Comparison of ENCODE assay signal across 24 cellular contexts in genomic region chr1:179872558-179872957, GRCh38. TPM values are rescaled to one million over a fixed set of nuclear protein-coding genes. Genes with fewer than 3 reads are reported as not detected.
DNase-seq lines count a peak whose midpoint lies in the region; ATAC-seq and TF ChIP-seq lines count a peak whose summit lies in the region.
"Had no signal": no experiment of that assay in that cellular context is flagged by ENCODE, and none has a peak within 500 bp of the region (broad histone marks: within the 10 kb centered on the region; RNA-seq: fewer than 3 reads in every experiment).

No MANE protein-coding gene starts in this region.

- no peaks in the 10 kb centered on the region for H3K27me3 Mint-ChIP-seq in CD8-positive, alpha-beta memory T cell
- H3K27me3 Mint-ChIP-seq in CD4-positive, alpha-beta memory T cell = no peaks in the 10 kb centered on the region
- H3K27me3 Mint-ChIP-seq: activated T-helper 17 cell treated with anti-CD3 and anti-CD28 coated beads, Interleukin-2, amount 50 U/mL, for 72 hours had no signal

- DNase-seq in left ventricle myocardium inferior (no peak), cardiac septum (ENCODE audit: low spot score) (no peak), OCI-LY7 (ENCODE audit: low spot score) (peak; percentile 53), lower lobe of right lung (no peak), brain microvascular endothelial cell (no peak)
- DNase-seq in CD8-positive, alpha-beta memory T cell = no peak
- no peak for DNase-seq in activated CD8-positive, alpha-beta memory T cell treated with anti-CD3 and anti-CD28 coated beads, Interleukin-2, amount 50 U/mL, for 48 hours
- DNase-seq in CD4-positive, alpha-beta memory T cell = no peak
- DNase-seq: activated CD4-positive, alpha-beta T cell treated with anti-CD3 and anti-CD28 coated beads, Interleukin-2, amount 50 U/mL, for 1 hour; C1 segment of cervical spinal cord; effector memory CD4-positive, alpha-beta T cell; EL; islet precursor cell; MG63; NCI-H1694 treated with DMSO at 0.1 percent for 48 hours; NCI-H774; ovary; right cardiac atrium; SIG-M5; upper lobe of right lung had no signal

- H3K27me3 ChIP-seq in left ventricle myocardium inferior (ENCODE audit: low read depth) (no peaks in the 10 kb centered on the region), lower lobe of right lung (ENCODE audit: low read depth) (no peaks in the 10 kb centered on the region), brain microvascular endothelial cell (replicated peaks) (no peaks in the 10 kb centered on the region)
- no peaks in the 10 kb centered on the region for H3K27me3 ChIP-seq in CD8-positive, alpha-beta memory T cell (ENCODE audit: insufficient read depth, low read length, poor library complexity, severe bottlenecking)
- no peaks in the 10 kb centered on the region for H3K27me3 ChIP-seq in CD4-positive, alpha-beta memory T cell (ENCODE audit: insufficient read depth, low read length)
- H3K27me3 ChIP-seq: esophagus muscularis mucosa, MG63, ovary, upper lobe of right lung had no signal

- CTCF ChIA-PET in OCI-LY7 (lab: Charles Lee; ENCODE audit: unreplicated experiment) = no interaction called here
- CTCF ChIA-PET in CD8-positive, alpha-beta memory T cell (lab: Charles Lee) = no interaction called here
- CTCF ChIA-PET in CD4-positive, alpha-beta memory T cell (lab: Charles Lee; ENCODE audit: partially characterized antibody) = interaction anchor here (1.2 to 2.4 kb wide), 2 partner anchors 58 to 306 kb away, joined by 3 to 8 read pairs; no protein-coding TSS in a partner anchor

- peak overlapping the region in 1 of 8 donors; percentile 32 for H3K27ac Mint-ChIP-seq in CD8-positive, alpha-beta memory T cell
- H3K27ac Mint-ChIP-seq in CD4-positive, alpha-beta memory T cell = peak overlapping the region in 2 of 7 donors; percentile 43 to 48
- H3K27ac Mint-ChIP-seq: activated T-helper 17 cell treated with anti-CD3 and anti-CD28 coated beads, Interleukin-2, amount 50 U/mL, for 72 hours had no signal

- ATAC-seq in lower lobe of right lung = no peak
- ATAC-seq: activated T-helper 17 cell treated with anti-CD3 and anti-CD28 coated beads, Interleukin-2, amount 50 U/mL, for 72 hours; Panc1; right cardiac atrium; upper lobe of right lung had no signal

- peaks cover 77% of the 10 kb centered on the region for H3K4me1 ChIP-seq in left ventricle myocardium inferior
- peaks cover 50% of the 10 kb centered on the region for H3K4me1 ChIP-seq in OCI-LY7 (ENCODE audit: insufficient read depth, low read length, poor library complexity, severe bottlenecking)
- H3K4me1 ChIP-seq in lower lobe of right lung = peaks cover 50% of the 10 kb centered on the region
- peaks cover 16% of the 10 kb centered on the region for H3K4me1 ChIP-seq in CD8-positive, alpha-beta memory T cell (ENCODE audit: insufficient read depth, low read length)
- H3K4me1 ChIP-seq in CD4-positive, alpha-beta memory T cell (ENCODE audit: insufficient read depth, low read length) = peaks cover 44% of the 10 kb centered on the region

- peak overlapping the region; percentile 62 for H3K4me2 ChIP-seq in OCI-LY7 (ENCODE audit: low read length)

- H3K9me3 ChIP-seq in left ventricle myocardium inferior (replicated peaks) (no peaks in the 10 kb centered on the region), OCI-LY7 (ENCODE audit: low read length) (no peaks in the 10 kb centered on the region), lower lobe of right lung (no peaks in the 10 kb centered on the region)
- no peaks in the 10 kb centered on the region for H3K9me3 ChIP-seq in CD8-positive, alpha-beta memory T cell (ENCODE audit: low read length)
- no peaks in the 10 kb centered on the region for H3K9me3 ChIP-seq in CD4-positive, alpha-beta memory T cell (ENCODE audit: control insufficient read depth in 1 of 2, low read length in 2 of 2)
- H3K9me3 ChIP-seq: esophagus muscularis mucosa, MG63, ovary, upper lobe of right lung had no signal

- H3K4me3 ChIP-seq in left ventricle myocardium inferior = no peak overlapping the region
- H3K4me3 ChIP-seq in OCI-LY7 (ENCODE audit: low read depth, low read length, poor library complexity, severe bottlenecking) = peak overlapping the region; percentile 20
- no peak overlapping the region for H3K4me3 ChIP-seq in lower lobe of right lung
- no peak overlapping the region for H3K4me3 ChIP-seq in CD8-positive, alpha-beta memory T cell (ENCODE audit: low read length)
- H3K4me3 ChIP-seq in brain microvascular endothelial cell (ENCODE audit: low read depth, low read length) = no peak overlapping the region
- H3K4me3 ChIP-seq in CD4-positive, alpha-beta memory T cell (ENCODE audit: low read length in 2 of 2) = no peak overlapping the region
- H3K4me3 ChIP-seq: esophagus muscularis mucosa, lung, MG63, ovary, upper lobe of right lung had no signal

- H3K27ac ChIP-seq in left ventricle myocardium inferior (replicated peaks) (peak overlapping the region; percentile 28), OCI-LY7 (ENCODE audit: low read depth, low read length, poor library complexity, severe bottlenecking) (peak overlapping the region; percentile 38), lower lobe of right lung (peak overlapping the region; percentile 31), brain microvascular endothelial cell (no peak overlapping the region)
- no peak overlapping the region for H3K27ac ChIP-seq in CD8-positive, alpha-beta memory T cell (ENCODE audit: low read depth, low read length)
- H3K27ac ChIP-seq in CD4-positive, alpha-beta memory T cell (ENCODE audit: low read depth, low read length) = no peak overlapping the region
- H3K27ac ChIP-seq: ovary, upper lobe of right lung had no signal

- intact Hi-C loops in left ventricle myocardium inferior (cut with micrococcal nuclease) = no loop called here
- intact Hi-C loops in cardiac septum (cut with DNase I) = loop anchor here (5.0 kb wide), 1 partner anchor 300 kb away; no protein-coding TSS in a partner anchor
- intact Hi-C loops in OCI-LY7 (cut with micrococcal nuclease; ENCODE audit: unreplicated experiment) = no loop called here
- intact Hi-C loops in lower lobe of right lung (cut with DNase I) = no loop called here
- intact Hi-C loops in CD4-positive, alpha-beta memory T cell (cut with micrococcal nuclease) = no loop called here

- H3K36me3 ChIP-seq in left ventricle myocardium inferior = peaks cover 23% of the 10 kb centered on the region
- peaks cover 71% of the 10 kb centered on the region for H3K36me3 ChIP-seq in OCI-LY7 (ENCODE audit: insufficient read depth, low read length)
- H3K36me3 ChIP-seq in lower lobe of right lung = peaks cover 35% of the 10 kb centered on the region
- H3K36me3 ChIP-seq in CD8-positive, alpha-beta memory T cell (ENCODE audit: insufficient read depth, low read length) = peaks cover 7% of the 10 kb centered on the region
- peaks cover 35% of the 10 kb centered on the region for H3K36me3 ChIP-seq in brain microvascular endothelial cell (replicated peaks)
- peaks cover 4% of the 10 kb centered on the region for H3K36me3 ChIP-seq in CD4-positive, alpha-beta memory T cell (ENCODE audit: insufficient read depth, low read length)
- H3K36me3 ChIP-seq: ovary had no signal

- in situ Hi-C loops in brain microvascular endothelial cell (cut with HindIII; ENCODE audit: low pct_ligation_motif_present, low sequenced_read_pairs) = loop anchor here (25.0 kb wide), 1 partner anchor 315 kb away; no protein-coding TSS in a partner anchor

- TF ChIP-seq CTCF in left ventricle myocardium inferior (IDR thresholded peaks at IDR 0.05; ENCODE audit: borderline replicate concordance) (no peak), OCI-LY7 (conservative IDR thresholded peaks at IDR 0.05; ENCODE audit: low read length) (0 out of 2 replicates have a peak, but pooled peaks have one; percentile 15), lower lobe of right lung (IDR thresholded peaks at IDR 0.05) (no peak), brain microvascular endothelial cell (IDR thresholded peaks at IDR 0.05; ENCODE audit: low read depth, low read length, missing control alignments) (no peak)

- peaks cover 0 to 49% (median 12%) of the 10 kb centered on the region in 3 donors for H3K36me3 Mint-ChIP-seq in CD8-positive, alpha-beta memory T cell
- peaks cover 3 to 43% of the 10 kb centered on the region in 2 donors for H3K36me3 Mint-ChIP-seq in CD4-positive, alpha-beta memory T cell

- no peaks in the 10 kb centered on the region for H3K9me3 Mint-ChIP-seq in CD8-positive, alpha-beta memory T cell
- H3K9me3 Mint-ChIP-seq in CD4-positive, alpha-beta memory T cell = no peaks in the 10 kb centered on the region
- H3K9me3 Mint-ChIP-seq: activated T-helper 17 cell treated with anti-CD3 and anti-CD28 coated beads, Interleukin-2, amount 50 U/mL, for 72 hours had no signal

- no peak overlapping the region for H3K4me3 Mint-ChIP-seq in CD8-positive, alpha-beta memory T cell
- H3K4me3 Mint-ChIP-seq in CD4-positive, alpha-beta memory T cell = no peak overlapping the region
- H3K4me3 Mint-ChIP-seq: activated T-helper 17 cell treated with anti-CD3 and anti-CD28 coated beads, Interleukin-2, amount 50 U/mL, for 72 hours had no signal

- peaks cover 72% of the 10 kb centered on the region for H3K79me2 ChIP-seq in OCI-LY7 (ENCODE audit: insufficient read depth, low read depth, low read length)

- POLR2A ChIA-PET in OCI-LY7 (lab: Charles Lee) = interaction anchor here (0.7 to 1.1 kb wide), 3 partner anchors 11 to 145 kb away, joined by 3 to 6 read pairs (median 3); no protein-coding TSS in a partner anchor
- POLR2A ChIA-PET in CD8-positive, alpha-beta memory T cell (lab: Charles Lee) = interaction anchor here (0.7 kb wide), 1 partner anchor 81 kb away, joined by 3 read pairs; no protein-coding TSS in a partner anchor
- POLR2A ChIA-PET in CD4-positive, alpha-beta memory T cell (lab: Charles Lee; ENCODE audit: partially characterized antibody) = no interaction called here

- no peaks in the 10 kb centered on the region for H3K9me2 ChIP-seq in OCI-LY7 (ENCODE audit: insufficient read depth, low read length)

- peaks cover 42 to 69% (median 57%) of the 10 kb centered on the region in 3 donors for H3K4me1 Mint-ChIP-seq in CD8-positive, alpha-beta memory T cell
- peaks cover 23 to 53% (median 36%) of the 10 kb centered on the region in 4 donors for H3K4me1 Mint-ChIP-seq in CD4-positive, alpha-beta memory T cell

- no TSS peak for BruUV-seq in OCI-LY7 (replicated peaks; lab: Mats Ljungman, UMichigan)

- peaks cover 25% of the 10 kb centered on the region for H4K20me1 ChIP-seq in OCI-LY7 (ENCODE audit: insufficient read depth, low read length)

- no peak overlapping the region for H2AFZ ChIP-seq in OCI-LY7 (ENCODE audit: low read length)

RNA-seq across cellular contexts. Expression of gene TOR1AIP2, which starts 5.0 kb away (rescaled TPM):
- 48.1 TPM for total RNA-seq in left ventricle myocardium inferior
- 45.5 TPM for total RNA-seq in cardiac septum
- total RNA-seq in OCI-LY7 (2014; rRNA removed; shearing (Covaris generic)) = 21.6 and 31.0 TPM in 2 replicates
- total RNA-seq in OCI-LY7 (2022) = 47.9 and 49.9 TPM in 2 replicates
- 92.0 TPM for total RNA-seq in lower lobe of right lung
- 10 to 100 TPM; 71.4 to 71.6 TPM for total RNA-seq in CD8-positive, alpha-beta memory T cell
- polyA plus RNA-seq in CD8-positive, alpha-beta memory T cell = 10.1 TPM
- 10 to 100 TPM; 51.0 to 52.8 TPM for total RNA-seq in CD4-positive, alpha-beta memory T cell
- polyA plus RNA-seq in CD4-positive, alpha-beta memory T cell = 10 to 100 TPM in 1 of 2 donors, 1 to 10 TPM in 1; 7.2 to 13.0 TPM

RNA-seq across cellular contexts. Expression of gene TOR1AIP1, which starts 9.5 kb away (rescaled TPM):
- total RNA-seq in left ventricle myocardium inferior = 40.7 TPM
- 34.4 TPM for total RNA-seq in cardiac septum
- 11.0 and 12.1 TPM in 2 replicates for total RNA-seq in OCI-LY7 (2014; rRNA removed; shearing (Covaris generic))
- total RNA-seq in OCI-LY7 (2022) = 14.5 and 16.8 TPM in 2 replicates
- total RNA-seq in lower lobe of right lung = 67.2 TPM
- 10 to 100 TPM; 51.0 to 52.6 TPM for total RNA-seq in CD8-positive, alpha-beta memory T cell
- polyA plus RNA-seq in CD8-positive, alpha-beta memory T cell = 79.9 TPM
- 10 to 100 TPM; 53.8 to 61.0 TPM for total RNA-seq in CD4-positive, alpha-beta memory T cell
- polyA plus RNA-seq in CD4-positive, alpha-beta memory T cell = 10 to 100 TPM; 79.2 to 90.6 TPM

Comparison
In these comparisons a context has a peak if more than half of its experiments do, and no peak if none do; other contexts are left out.
1. H3K27ac ChIP-seq: peak in left ventricle myocardium inferior (single experiment), OCI-LY7 (single experiment) and lower lobe of right lung (single experiment); none in CD8-positive, alpha-beta memory T cell (single experiment), brain microvascular endothelial cell (single experiment) and CD4-positive, alpha-beta memory T cell (single experiment).